In the genomic region with DNA sequence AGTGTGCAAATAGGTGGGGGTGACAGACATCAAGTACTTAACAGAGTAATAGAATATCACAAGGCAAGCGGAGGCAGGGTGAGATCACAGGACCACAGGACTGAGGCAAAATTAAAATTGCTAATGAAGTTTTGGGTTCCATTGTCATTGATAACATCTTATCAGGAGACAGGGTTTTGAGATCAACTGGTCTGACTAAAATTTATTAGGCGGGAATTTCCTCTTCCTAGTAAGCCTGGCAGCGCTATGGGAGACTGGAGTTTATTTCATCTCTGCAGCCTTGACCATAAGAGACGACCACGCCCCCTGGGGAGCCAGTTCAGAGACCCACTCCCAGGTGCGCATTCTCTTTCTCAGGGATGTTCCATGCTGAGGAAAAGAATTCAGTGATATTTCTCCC, we compare ENCODE assay signal across 6 cellular contexts. TPM values are rescaled to one million over a fixed set of nuclear protein-coding genes. Genes with fewer than 3 reads are reported as not detected.
"Had no signal": no experiment of that assay in that cellular context is flagged by ENCODE, and none has a peak within 500 bp of the region (broad histone marks: within the 10 kb centered on the region; RNA-seq: fewer than 3 reads in every experiment).

No MANE protein-coding gene starts in this region.

RNA-seq across cellular contexts. Expression of a gene that starts 8.3 kb away (rescaled TPM):
- total RNA-seq: astrocyte, mesothelial cell of epicardium, SJCRH30 had no signal
- polyA plus RNA-seq: keratinocyte, neural cell had no signal

RNA-seq across cellular contexts. Expression of a gene that starts 44.3 kb away (rescaled TPM):
- total RNA-seq: astrocyte, mesothelial cell of epicardium, renal cortical epithelial cell, SJCRH30 had no signal
- polyA plus RNA-seq: keratinocyte, neural cell had no signal
